15 cellular contexts compared by ENCODE assay signal in the genomic region with DNA sequence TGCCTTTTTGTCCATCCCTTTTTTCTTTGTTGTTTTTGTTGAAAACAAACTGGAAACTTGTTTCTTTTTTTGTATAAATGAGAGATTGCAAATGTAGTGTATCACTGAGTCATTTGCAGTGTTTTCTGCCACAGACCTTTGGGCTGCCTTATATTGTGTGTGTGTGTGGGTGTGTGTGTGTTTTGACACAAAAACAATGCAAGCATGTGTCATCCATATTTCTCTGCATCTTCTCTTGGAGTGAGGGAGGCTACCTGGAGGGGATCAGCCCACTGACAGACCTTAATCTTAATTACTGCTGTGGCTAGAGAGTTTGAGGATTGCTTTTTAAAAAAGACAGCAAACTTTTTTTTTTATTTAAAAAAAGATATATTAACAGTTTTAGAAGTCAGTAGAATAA. TPM values are rescaled to one million over a fixed set of nuclear protein-coding genes. Genes with fewer than 3 reads are reported as not detected.
A peak's percentile ranks its signal among the peaks of the same experiment; 100 is the strongest.
DNase-seq lines count a peak whose midpoint lies in the region; ATAC-seq and TF ChIP-seq lines count a peak whose summit lies in the region.
"Had no signal": no experiment of that assay in that cellular context is flagged by ENCODE, and none has a peak within 500 bp of the region (broad histone marks: within the 10 kb centered on the region; RNA-seq: fewer than 3 reads in every experiment).

No MANE protein-coding gene starts in this region.

- H3K4me2 ChIP-seq in hepatocyte: peak overlapping the region; percentile 88

- peak; percentile 23 for DNase-seq in LHCN-M2 (ENCODE audit: low read depth)
- peak; percentile 74 for DNase-seq in amniotic epithelial cell (ENCODE audit: low read depth)
- no peak for DNase-seq in hepatocyte (ENCODE audit: low spot score)
- DNase-seq in superior temporal gyrus (ENCODE audit: extremely low spot score): peak; percentile 40
- DNase-seq in hippocampal formation (lab: John Stamatoyannopoulos, UW): no peak
- DNase-seq: NCI-H446; psoas muscle; stimulated activated CD4-positive, alpha-beta T cell treated with anti-CD3 and anti-CD28 coated beads, Interleukin-2, amount 100 ng/mL, for 48 hours; T-helper 17 cell; uterus had no signal

- H2AFZ ChIP-seq in hepatocyte: no peak overlapping the region

- no peak for ATAC-seq in GM19467 (IDR thresholded peaks at IDR 0.05; ENCODE audit: unreplicated experiment)
- ATAC-seq in HG02885 (IDR thresholded peaks at IDR 0.05; ENCODE audit: poor library complexity, unreplicated experiment): no peak
- ATAC-seq: T-helper 17 cell had no signal

- no peak overlapping the region for H3K27ac ChIP-seq in hepatocyte
- H3K27ac ChIP-seq: psoas muscle, uterus had no signal

- no peaks in the 10 kb centered on the region for H3K27me3 ChIP-seq in hepatocyte

- peaks cover 14% of the 10 kb centered on the region for H3K4me1 ChIP-seq in hepatocyte (ENCODE audit: insufficient read depth)

- peaks cover 41% of the 10 kb centered on the region for H3K79me2 ChIP-seq in hepatocyte

- no peak for TF ChIP-seq CTCF in hepatocyte (IDR thresholded peaks at IDR 0.05; ENCODE audit: poor library complexity)

- no peaks in the 10 kb centered on the region for H3K36me3 ChIP-seq in hepatocyte (replicated peaks; ENCODE audit: insufficient read depth, low read depth)
- H3K36me3 ChIP-seq: uterus had no signal

- H4K20me1 ChIP-seq in hepatocyte (ENCODE audit: insufficient read depth, poor library complexity, severe bottlenecking): peaks cover 37% of the 10 kb centered on the region

- H3K9me2 ChIP-seq in hepatocyte (replicated peaks; ENCODE audit: insufficient read depth): no peaks in the 10 kb centered on the region

- H3K9me3 ChIP-seq in hepatocyte (ENCODE audit: low read depth): no peaks in the 10 kb centered on the region
- H3K9me3 ChIP-seq: psoas muscle, uterus had no signal

- H3K4me3 ChIP-seq in hepatocyte: no peak overlapping the region
- H3K4me3 ChIP-seq: psoas muscle, uterus had no signal

RNA-seq across cellular contexts. Expression of a gene that starts 4.9 kb away (rescaled TPM):
- total RNA-seq in LHCN-M2 (2014; rRNA removed) (8.0 and 11.3 TPM in 2 replicates), hepatocyte (31.8 and 36.9 TPM in 2 replicates)
- polyA plus RNA-seq in LHCN-M2 (2012): 1.4 TPM
- 74.6 and 87.3 TPM in 2 replicates for polyA plus RNA-seq in hepatocyte
- total RNA-seq: OCI-LY7, T-helper 17 cell had no signal
- polyA plus RNA-seq: CD14-positive monocyte, IgD-negative memory B cell had no signal

Comparison
In these comparisons a context has a peak if more than half of its experiments do, and no peak if none do; other contexts are left out.
1. DNase-seq: peak in LHCN-M2 (single experiment), amniotic epithelial cell (single experiment) and superior temporal gyrus (single experiment); none in hepatocyte (single experiment) and hippocampal formation (0 of 2).